Comparison of ENCODE assay signal across 8 cellular contexts in the genomic region with DNA sequence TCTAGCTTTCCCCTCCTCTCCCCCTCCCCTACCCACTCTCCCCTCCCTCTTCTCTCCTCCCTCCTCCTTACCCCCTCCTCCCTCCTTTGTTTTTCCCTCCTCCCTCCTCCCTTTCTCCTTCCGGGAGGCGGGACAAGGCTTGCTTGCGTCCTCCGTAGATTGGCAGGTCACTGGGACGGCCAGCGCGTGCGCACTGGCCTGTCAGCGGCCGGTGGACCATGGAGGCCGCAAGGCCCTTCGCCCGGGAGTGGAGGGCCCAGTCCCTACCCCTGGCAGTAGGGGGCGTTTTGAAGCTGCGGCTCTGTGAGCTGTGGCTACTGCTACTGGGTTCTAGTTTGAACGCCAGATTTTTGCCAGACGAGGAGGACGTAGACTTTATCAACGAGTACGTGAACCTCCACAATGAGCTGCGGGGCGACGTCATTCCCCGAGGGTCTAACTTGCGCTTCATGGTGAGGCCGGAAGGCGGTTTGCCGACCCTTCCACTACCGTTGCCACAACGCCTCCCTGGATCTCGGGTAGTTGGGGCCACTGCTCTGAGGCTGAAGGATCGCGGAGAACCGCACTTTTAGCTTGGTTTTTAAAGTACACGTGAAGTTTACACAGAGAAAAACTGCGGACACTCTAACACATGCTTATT. TPM values are rescaled to one million over a fixed set of nuclear protein-coding genes. Genes with fewer than 3 reads are reported as not detected.
DNase-seq lines count a peak whose midpoint lies in the region; ATAC-seq and TF ChIP-seq lines count a peak whose summit lies in the region.

GLIPR1L2 (plus strand) TSS at position 191 of the 640 bp plus-strand sequence; CDS start at position 219, 28 bp downstream.

- H4K20me1 ChIP-seq in GM23338 (replicated peaks; ENCODE audit: insufficient read depth), result no peaks in the 10 kb centered on the region
- H4K20me1 ChIP-seq in neural cell (ENCODE audit: insufficient read depth), result no peaks in the 10 kb centered on the region

- POLR2A ChIA-PET in RWPE1 (lab: Yijun Ruan, JAX; ENCODE audit: low non-redundant PET), result no interaction called here

- H2AFZ ChIP-seq in GM23338 (peak within 1 kb of the TSS; percentile 95), neural cell (ENCODE audit: low read depth, low read length) (peak within 1 kb of the TSS; percentile 7)

- H3K27ac Mint-ChIP-seq in GM23338, result peak within 1 kb of the TSS; percentile 99
- peak within 1 kb of the TSS; percentile 98 for H3K27ac Mint-ChIP-seq in stimulated activated naive CD8-positive, alpha-beta T cell treated with anti-CD3 and anti-CD28 coated beads, Interleukin-15, amount 100 ng/mL, for 72 hours

- DNase-seq in ELF-1 (ENCODE audit: low read depth, low spot score) (peak; percentile 96), GM23338 (ENCODE audit: low spot score) (peak; percentile 97), RWPE1 (ENCODE audit: low spot score) (peak; percentile 95), activated gamma-delta T cell treated with Interleukin-2 at 50 U/mL for 16 hours (peak; percentile 86), fibroblast of villous mesenchyme (ENCODE audit: low read depth) (peak; percentile 94)
- DNase-seq in stimulated activated naive CD8-positive, alpha-beta T cell treated with anti-CD3 and anti-CD28 coated beads, Interleukin-15, amount 100 ng/mL, for 72 hours, result peak; percentile 93 to 95

- peak within 1 kb of the TSS; percentile 73 for H3K27ac ChIP-seq in GM23338 (ENCODE audit: low read depth)
- peak within 1 kb of the TSS; percentile 85 for H3K27ac ChIP-seq in RWPE1
- peak within 1 kb of the TSS; percentile 14 for H3K27ac ChIP-seq in neural cell (ENCODE audit: low read length)

- no peaks in the 10 kb centered on the region for H3K9me3 ChIP-seq in neural cell (ENCODE audit: low read length)

- H3K36me3 ChIP-seq in GM23338 (ENCODE audit: insufficient read depth) (no peaks in the 10 kb centered on the region), neural cell (ENCODE audit: insufficient read depth, low read length) (no peaks in the 10 kb centered on the region)

- no peaks in the 10 kb centered on the region for H3K27me3 ChIP-seq in GM23338 (ENCODE audit: insufficient read depth)
- H3K27me3 ChIP-seq in neural cell (ENCODE audit: insufficient read depth, low read depth, low read length), result no peaks in the 10 kb centered on the region

- H3K36me3 Mint-ChIP-seq in GM23338 (ENCODE audit: low read depth), result no peaks in the 10 kb centered on the region

- no peaks in the 10 kb centered on the region for H3F3A ChIP-seq in GM23338 (replicated peaks; ENCODE audit: low read depth)
- H3F3A ChIP-seq in neural cell (ENCODE audit: insufficient read depth, low read length, poor library complexity, severe bottlenecking), result no peaks in the 10 kb centered on the region

- H3K9me2 ChIP-seq in GM23338 (ENCODE audit: insufficient read depth) (no peaks in the 10 kb centered on the region), neural cell (ENCODE audit: insufficient read depth, low read length) (no peaks in the 10 kb centered on the region)

- peak; percentile 15 for TF ChIP-seq RAD21 in neural cell (conservative IDR thresholded peaks at IDR 0.05)

- CTCF ChIA-PET in RWPE1 (lab: Yijun Ruan, JAX), result interaction anchor here (0.6 to 1.5 kb wide), 8 partner anchors 10 to 1491 kb away, joined by 3 to 5 read pairs (median 3); partner anchors contain the start of gene GLIPR1L1

- H3K4me3 ChIP-seq in GM23338, result peak within 1 kb of the TSS; percentile 56
- peak within 1 kb of the TSS; percentile 63 for H3K4me3 ChIP-seq in fibroblast of villous mesenchyme (ENCODE audit: low read depth, low read length)
- peak within 1 kb of the TSS; percentile 62 for H3K4me3 ChIP-seq in neural cell (ENCODE audit: low read length)

- H3K4me3 Mint-ChIP-seq in GM23338, result peak within 1 kb of the TSS; percentile 88
- H3K4me3 Mint-ChIP-seq in stimulated activated naive CD8-positive, alpha-beta T cell treated with anti-CD3 and anti-CD28 coated beads, Interleukin-15, amount 100 ng/mL, for 72 hours, result peak within 1 kb of the TSS; percentile 90 to 92

- peak; percentile 99 for ATAC-seq in GM23338
- peak; percentile 98 for ATAC-seq in stimulated activated naive CD8-positive, alpha-beta T cell treated with anti-CD3 and anti-CD28 coated beads, Interleukin-15, amount 100 ng/mL, for 72 hours

- H3K4me2 ChIP-seq in GM23338, result peak within 1 kb of the TSS; percentile 77
- no peak within 1 kb of the TSS for H3K4me2 ChIP-seq in neural cell (ENCODE audit: low read length)

- TF ChIP-seq CTCF in GM23338 (conservative IDR thresholded peaks at IDR 0.05; ENCODE audit: low read depth in 2 of 2), result peak; percentile 74 to 87
- TF ChIP-seq CTCF in LNCAP (IDR thresholded peaks at IDR 0.05), result peak; percentile 90
- peak; percentile 87 for TF ChIP-seq CTCF in RWPE1 (conservative IDR thresholded peaks at IDR 0.05; ENCODE audit: low read depth)
- peak; percentile 86 for TF ChIP-seq CTCF in fibroblast of villous mesenchyme (IDR thresholded peaks at IDR 0.05; ENCODE audit: insufficient read depth, low read depth, low read length)
- peak; percentile 60 for TF ChIP-seq CTCF in neural cell (IDR thresholded peaks at IDR 0.05; ENCODE audit: poor library complexity, severe bottlenecking)

- H3K27me3 Mint-ChIP-seq in GM23338 (ENCODE audit: insufficient read depth, low read depth, poor library complexity), result peaks cover 4% of the 10 kb centered on the region
- H3K27me3 Mint-ChIP-seq in stimulated activated naive CD8-positive, alpha-beta T cell treated with anti-CD3 and anti-CD28 coated beads, Interleukin-15, amount 100 ng/mL, for 72 hours, result no peaks in the 10 kb centered on the region

- H3K4me1 ChIP-seq in GM23338 (ENCODE audit: insufficient read depth), result peaks cover 11% of the 10 kb centered on the region; the same call in 1 of the 2 replicates

- no peak for TF ChIP-seq EP300 in neural cell (conservative IDR thresholded peaks at IDR 0.05; ENCODE audit: poor library complexity, severe bottlenecking)

- peaks cover 20% of the 10 kb centered on the region for H3K4me1 Mint-ChIP-seq in GM23338
- peaks cover 54% of the 10 kb centered on the region for H3K4me1 Mint-ChIP-seq in stimulated activated naive CD8-positive, alpha-beta T cell treated with anti-CD3 and anti-CD28 coated beads, Interleukin-15, amount 100 ng/mL, for 72 hours

- peak within 1 kb of the TSS; percentile 52 for H3K9ac ChIP-seq in neural cell (ENCODE audit: low read length)

- H3K79me2 ChIP-seq in GM23338 (replicated peaks; ENCODE audit: insufficient read depth) (no peaks in the 10 kb centered on the region), neural cell (replicated peaks; ENCODE audit: insufficient read depth, low read length) (no peaks in the 10 kb centered on the region)

- H3K9me3 Mint-ChIP-seq in GM23338, result no peaks in the 10 kb centered on the region
- H3K9me3 Mint-ChIP-seq in stimulated activated naive CD8-positive, alpha-beta T cell treated with anti-CD3 and anti-CD28 coated beads, Interleukin-15, amount 100 ng/mL, for 72 hours, result peaks cover 0 to 10% of the 10 kb centered on the region in 2 donors

TF ChIP-seq in neural cell, 6 proteins besides CTCF, POLR2A, EP300 and RAD21:
- TF ChIP-seq POLR2AphosphoS5 (IDR thresholded peaks at IDR 0.05) (peak; percentile 42), MXI1 (conservative IDR thresholded peaks at IDR 0.05; ENCODE audit: poor library complexity, severe bottlenecking) (no peak)

RNA-seq across cellular contexts. Expression of gene GLIPR1L2, which starts in this region (rescaled TPM):
- not detected in 2 replicates for total RNA-seq in GM23338 (2014; rRNA removed; shearing (Covaris generic))
- 0.08 and 0.12 TPM in 2 replicates for polyA plus RNA-seq in GM23338 (2016; fragmentation: Nextera tagmentation; extraction: Ambion mirVana)
- 0.32 and 0.43 TPM in 2 replicates for total RNA-seq in fibroblast of villous mesenchyme
- polyA plus RNA-seq in neural cell, result 0.89 and 1.0 TPM in 2 replicates
- 0.69 TPM in 1 of 2 replicates, not detected in the other for polyA minus RNA-seq in neural cell

Comparison
In these comparisons a context has a peak if more than half of its experiments do, and no peak if none do; other contexts are left out.
1. Peak in every context shown above with its lines: DNase-seq, ATAC-seq, H3K4me3 ChIP-seq and H3K27ac ChIP-seq.
2. Peak in DNase-seq, ATAC-seq, H3K4me3 ChIP-seq, H3K27ac ChIP-seq and H3K4me2 ChIP-seq in GM23338; RNA of the gene not detected or under 1 TPM.
3. Peak in DNase-seq and H3K4me3 ChIP-seq in fibroblast of villous mesenchyme; RNA of the gene not detected or under 1 TPM.
4. H3K27ac ChIP-seq: peak in every context shown above with its lines; median percentile 85 in RWPE1; 73 in GM23338; 14 in neural cell.